Comparison of ENCODE assay signal across 1 cellular context in genomic region chr6:73309784-73310502, GRCh38.
TF ChIP-seq lines count a peak whose summit lies in the region.

No MANE protein-coding gene starts in this region.

TF ChIP-seq in K562, 482 proteins besides CTCF, POLR2A, EP300 and RAD21 (continued from another document and continues in another):
- TF ChIP-seq ZNF518B (CRISPR knock-in tag; IDR thresholded peaks at IDR 0.05) = no peak
- no peak for TF ChIP-seq NR4A1 (CRISPR knock-in tag; IDR thresholded peaks at IDR 0.05)
- TF ChIP-seq NR4A1 (tag; IDR thresholded peaks at IDR 0.05) = no peak
- 0 out of 2 replicates have a peak, but pooled peaks have one; percentile 53 for TF ChIP-seq PHF21A (IDR thresholded peaks at IDR 0.05; ENCODE audit: borderline replicate concordance, low read depth)
- no peak for TF ChIP-seq KLF1 (tag; IDR thresholded peaks at IDR 0.05)
- TF ChIP-seq ZNF121 (CRISPR knock-in tag; conservative IDR thresholded peaks at IDR 0.05) = no peak
- no peak for TF ChIP-seq ETV6 (IDR thresholded peaks at IDR 0.05; ENCODE audit: borderline replicate concordance in 1 of 2, low read depth in 2 of 2, low read length in 1 of 2)
- no peak for TF ChIP-seq ETV6 (CRISPR knock-in tag; IDR thresholded peaks at IDR 0.05; ENCODE audit: borderline replicate concordance)
- TF ChIP-seq ZNF41 (CRISPR knock-in tag; conservative IDR thresholded peaks at IDR 0.05) = no peak
- peak; percentile 59; the same call in 1 of the 2 replicates for TF ChIP-seq XRCC5 (IDR thresholded peaks at IDR 0.05; ENCODE audit: low read depth, low read length)
- peak; percentile 95 for TF ChIP-seq EGR1 (conservative IDR thresholded peaks at IDR 0.05)
- peak; percentile 70; the same call in 1 of the 2 replicates for TF ChIP-seq CREB3L1 (IDR thresholded peaks at IDR 0.05; ENCODE audit: borderline replicate concordance, low read depth)
- TF ChIP-seq ZC3H4 (CRISPR knock-in tag; IDR thresholded peaks at IDR 0.05; ENCODE audit: borderline replicate concordance) = peak; percentile 65
- TF ChIP-seq TFAM (CRISPR knock-in tag; conservative IDR thresholded peaks at IDR 0.05) = no peak
- no peak for TF ChIP-seq ZNF445 (CRISPR knock-in tag; IDR thresholded peaks at IDR 0.05; ENCODE audit: low read depth)
- TF ChIP-seq RUNX1 (IDR thresholded peaks at IDR 0.05; ENCODE audit: low read depth) = no peak
- TF ChIP-seq TFE3 (CRISPR knock-in tag; IDR thresholded peaks at IDR 0.05) = no peak
- no peak for TF ChIP-seq ZNF282 (CRISPR knock-in tag; IDR thresholded peaks at IDR 0.05)
- TF ChIP-seq RAD51 (IDR thresholded peaks at IDR 0.05; ENCODE audit: borderline replicate concordance, low read depth) = no peak
- no peak for TF ChIP-seq PBX2 (CRISPR knock-in tag; IDR thresholded peaks at IDR 0.05; ENCODE audit: low read depth)
- TF ChIP-seq PBX2 (tag; conservative IDR thresholded peaks at IDR 0.05; ENCODE audit: low read depth) = peak; percentile 16; the same call in 1 of the 2 replicates
- TF ChIP-seq MAX (CRISPR knock-in tag; IDR thresholded peaks at IDR 0.05) = peak; percentile 55; the same call in 1 of the 2 replicates
- TF ChIP-seq TEAD1 (CRISPR knock-in tag; IDR thresholded peaks at IDR 0.05) = 0 out of 4 replicates have a peak, but pooled peaks of 1 of the 2 experiments have one; percentile 35
- TF ChIP-seq PHF20 (IDR thresholded peaks at IDR 0.05; ENCODE audit: partially characterized antibody) = peak; percentile 67
- TF ChIP-seq ZNF77 (CRISPR knock-in tag; IDR thresholded peaks at IDR 0.05) = no peak
- TF ChIP-seq ATF1 (CRISPR knock-in tag; IDR thresholded peaks at IDR 0.05) = no peak
- TF ChIP-seq ATF1 (tag; IDR thresholded peaks at IDR 0.05) = peak; percentile 55; the same call in 1 of the 2 replicates
- TF ChIP-seq ZNF165 (CRISPR knock-in tag; IDR thresholded peaks at IDR 0.05; ENCODE audit: borderline replicate concordance) = no peak
- no peak for TF ChIP-seq ZNF740 (CRISPR knock-in tag; IDR thresholded peaks at IDR 0.05)
- no peak for TF ChIP-seq ZNF740 (tag; IDR thresholded peaks at IDR 0.05)
- TF ChIP-seq E2F3 (CRISPR knock-in tag; IDR thresholded peaks at IDR 0.05) = peak; percentile 82
- TF ChIP-seq TRIM28 (IDR thresholded peaks at IDR 0.05) = no peak
- no peak for TF ChIP-seq ZNF551 (CRISPR knock-in tag; IDR thresholded peaks at IDR 0.05)
- TF ChIP-seq TFAP4 (CRISPR knock-in tag; IDR thresholded peaks at IDR 0.05; ENCODE audit: borderline replicate concordance) = peak; percentile 50; the same call in 1 of the 2 replicates
- TF ChIP-seq HMG20B (CRISPR knock-in tag; IDR thresholded peaks at IDR 0.05) = no peak
- peak; percentile 72 for TF ChIP-seq CHD2 (IDR thresholded peaks at IDR 0.05; ENCODE audit: low read depth, low read length)
- no peak for TF ChIP-seq ZNF24 (IDR thresholded peaks at IDR 0.05)
- peak in 1 of 3 experiments; percentile 45; a peak in 1 of 6 replicates for TF ChIP-seq ZBTB11 (CRISPR knock-in tag; IDR thresholded peaks at IDR 0.05)
- TF ChIP-seq KAT8 (IDR thresholded peaks at IDR 0.05; ENCODE audit: low read depth) = no peak
- peak; percentile 96 for TF ChIP-seq POLR2G (IDR thresholded peaks at IDR 0.05; ENCODE audit: low read depth, low read length)
- TF ChIP-seq TBP (optimal IDR thresholded peaks at IDR 0.05; ENCODE audit: low read depth, low read length) = peak; percentile 78
- TF ChIP-seq NFXL1 (CRISPR knock-in tag; IDR thresholded peaks at IDR 0.05) = no peak
- no peak for TF ChIP-seq GATA2 (CRISPR knock-in tag; IDR thresholded peaks at IDR 0.05)
- TF ChIP-seq ZNF766 (CRISPR knock-in tag; conservative IDR thresholded peaks at IDR 0.05) = no peak
- TF ChIP-seq BCL6 (CRISPR knock-in tag; IDR thresholded peaks at IDR 0.05) = no peak
- no peak for TF ChIP-seq ZNF398 (CRISPR knock-in tag; IDR thresholded peaks at IDR 0.05)
- no peak for TF ChIP-seq SRSF7 (optimal IDR thresholded peaks at IDR 0.05; ENCODE audit: low read depth, low read length)
- TF ChIP-seq TCFL5 (CRISPR knock-in tag; conservative IDR thresholded peaks at IDR 0.05) = no peak
- no peak for TF ChIP-seq ZNF134 (CRISPR knock-in tag; conservative IDR thresholded peaks at IDR 0.05)
- TF ChIP-seq MAZ (CRISPR knock-in tag; conservative IDR thresholded peaks at IDR 0.05 in 1 of 2, IDR thresholded peaks at IDR 0.05 in 1 of 2) = peak; percentile 65 to 73
- TF ChIP-seq ZNF175 (CRISPR knock-in tag; IDR thresholded peaks at IDR 0.05; ENCODE audit: low read depth) = no peak
